Comparison of ENCODE assay signal across 1 cellular context in genomic region chr19:58439576-58440554, GRCh38.
TF ChIP-seq lines count a peak whose summit lies in the region.

Gene ZNF132 (minus strand): TSS chr19:58440153. CDS start chr19:58439821, 332 bp downstream.

TF ChIP-seq in HEK293, 187 proteins besides CTCF, POLR2A, EP300 and RAD21 (continued from another document):
- TF ChIP-seq, protein P1, sequence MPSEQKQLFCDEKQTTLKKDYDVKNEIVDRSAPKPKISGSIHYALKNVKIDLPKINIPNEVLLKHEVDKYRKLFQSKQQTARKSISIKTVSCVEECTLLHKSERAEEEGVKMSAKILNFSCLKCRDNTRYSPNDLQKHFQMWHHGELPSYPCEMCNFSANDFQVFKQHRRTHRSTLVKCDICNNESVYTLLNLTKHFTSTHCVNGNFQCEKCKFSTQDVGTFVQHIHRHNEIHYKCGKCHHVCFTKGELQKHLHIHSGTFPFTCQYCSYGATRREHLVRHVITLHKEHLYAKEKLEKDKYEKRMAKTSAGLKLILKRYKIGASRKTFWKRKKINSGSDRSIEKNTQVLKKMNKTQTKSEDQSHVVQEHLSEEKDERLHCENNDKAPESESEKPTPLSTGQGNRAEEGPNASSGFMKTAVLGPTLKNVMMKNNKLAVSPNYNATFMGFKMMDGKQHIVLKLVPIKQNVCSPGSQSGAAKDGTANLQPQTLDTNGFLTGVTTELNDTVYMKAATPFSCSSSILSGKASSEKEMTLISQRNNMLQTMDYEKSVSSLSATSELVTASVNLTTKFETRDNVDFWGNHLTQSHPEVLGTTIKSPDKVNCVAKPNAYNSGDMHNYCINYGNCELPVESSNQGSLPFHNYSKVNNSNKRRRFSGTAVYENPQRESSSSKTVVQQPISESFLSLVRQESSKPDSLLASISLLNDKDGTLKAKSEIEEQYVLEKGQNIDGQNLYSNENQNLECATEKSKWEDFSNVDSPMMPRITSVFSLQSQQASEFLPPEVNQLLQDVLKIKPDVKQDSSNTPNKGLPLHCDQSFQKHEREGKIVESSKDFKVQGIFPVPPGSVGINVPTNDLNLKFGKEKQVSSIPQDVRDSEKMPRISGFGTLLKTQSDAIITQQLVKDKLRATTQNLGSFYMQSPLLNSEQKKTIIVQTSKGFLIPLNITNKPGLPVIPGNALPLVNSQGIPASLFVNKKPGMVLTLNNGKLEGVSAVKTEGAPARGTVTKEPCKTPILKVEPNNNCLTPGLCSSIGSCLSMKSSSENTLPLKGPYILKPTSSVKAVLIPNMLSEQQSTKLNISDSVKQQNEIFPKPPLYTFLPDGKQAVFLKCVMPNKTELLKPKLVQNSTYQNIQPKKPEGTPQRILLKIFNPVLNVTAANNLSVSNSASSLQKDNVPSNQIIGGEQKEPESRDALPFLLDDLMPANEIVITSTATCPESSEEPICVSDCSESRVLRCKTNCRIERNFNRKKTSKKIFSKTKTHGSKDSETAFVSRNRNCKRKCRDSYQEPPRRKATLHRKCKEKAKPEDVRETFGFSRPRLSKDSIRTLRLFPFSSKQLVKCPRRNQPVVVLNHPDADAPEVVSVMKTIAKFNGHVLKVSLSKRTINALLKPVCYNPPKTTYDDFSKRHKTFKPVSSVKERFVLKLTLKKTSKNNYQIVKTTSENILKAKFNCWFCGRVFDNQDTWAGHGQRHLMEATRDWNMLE (tag by site-specific recombination; conservative IDR thresholded peaks at IDR 0.05; ENCODE audit: low read depth): no peak
- no peak for TF ChIP-seq ZNF830 (tag by site-specific recombination; IDR thresholded peaks at IDR 0.05; ENCODE audit: low read depth)
- no peak for TF ChIP-seq IKZF3 (tag by site-specific recombination; IDR thresholded peaks at IDR 0.05)
- no peak for TF ChIP-seq ZNF112 (tag by site-specific recombination; IDR thresholded peaks at IDR 0.05)
- TF ChIP-seq RBAK (tag by site-specific recombination; IDR thresholded peaks at IDR 0.05): no peak
- TF ChIP-seq TSHZ1 (tag by site-specific recombination; IDR thresholded peaks at IDR 0.05; ENCODE audit: borderline replicate concordance): no peak
- TF ChIP-seq ZNF175 (tag by site-specific recombination; IDR thresholded peaks at IDR 0.05): no peak
